ENCODE assay signal across 25 cellular contexts in the genomic region with DNA sequence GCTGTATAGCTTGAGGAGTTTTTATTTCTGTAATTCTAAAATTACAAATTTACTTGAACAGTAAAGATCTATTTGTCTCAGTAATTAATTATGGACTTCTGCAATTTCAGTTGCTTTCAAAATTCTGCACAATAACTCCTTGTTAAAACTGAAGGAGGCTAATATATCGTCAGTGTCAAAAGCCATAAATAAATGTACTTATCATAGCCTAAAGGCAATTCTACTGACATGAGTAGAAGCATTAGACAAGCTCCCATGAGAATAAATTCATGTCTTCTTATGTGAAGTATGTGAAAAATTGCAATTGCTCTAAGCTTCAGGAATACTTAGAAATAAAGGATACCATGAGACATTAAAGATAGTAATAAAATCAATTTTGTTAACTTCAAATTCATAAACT.
"Had no signal": no experiment of that assay in that cellular context is flagged by ENCODE, and none has a peak within 500 bp of the region (broad histone marks: within the 10 kb centered on the region; RNA-seq: fewer than 3 reads in every experiment).

No MANE protein-coding gene starts in this region.

- H3K4me3 ChIP-seq: gastroesophageal sphincter, heart left ventricle, hepatocyte, left lung, mucosa of descending colon, prostate gland, right atrium auricular region, smooth muscle cell, suprapubic skin, transverse colon, vagina had no signal

- H3K36me3 ChIP-seq: gastroesophageal sphincter, heart left ventricle, left lung, prostate gland, right atrium auricular region, suprapubic skin, transverse colon, vagina had no signal

- DNase-seq: cortex of kidney; effector memory CD8-positive, alpha-beta T cell; heart left ventricle; left cardiac atrium; left lung; mesenchymal stem cell; mucosa of descending colon; naive B cell; nucleus accumbens; stimulated activated CD4-positive, alpha-beta T cell treated with anti-CD3 and anti-CD28 coated beads, Interleukin-12 subunit alpha, Interleukin-12 subunit beta, amount 100 ng/mL, for 4 hours; stimulated activated CD4-positive, alpha-beta T cell treated with anti-CD3 and anti-CD28 coated beads, Interleukin-1b, Interleukin-23, amount 100 ng/mL, for 48 hours; stimulated activated CD4-positive, alpha-beta T cell treated with anti-CD3 and anti-CD28 coated beads, Interleukin-4, amount 100 ng/mL, for 1 hour; stimulated activated CD8-positive, alpha-beta memory T cell treated with anti-CD3 and anti-CD28 coated beads, Interleukin-4, amount 100 ng/mL, for 48 hours; stimulated activated naive CD4-positive, alpha-beta T cell; stimulated activated naive CD8-positive, alpha-beta T cell treated with anti-CD3 and anti-CD28 coated beads, Interleukin-15, amount 100 ng/mL, for 72 hours; transverse colon had no signal

- H3K27ac ChIP-seq: gastroesophageal sphincter, heart left ventricle, hepatocyte, left lung, prostate gland, right atrium auricular region, suprapubic skin, transverse colon, vagina had no signal

- H3K27me3 Mint-ChIP-seq: effector memory CD8-positive, alpha-beta T cell; naive B cell; natural killer cell treated with Interleukin-12 subunit alpha and Interleukin-12 subunit beta and Interleukin-15 and Interleukin-18, amount 100 ng/mL, for 72 hours; stimulated activated naive CD8-positive, alpha-beta T cell treated with anti-CD3 and anti-CD28 coated beads, Interleukin-15, amount 100 ng/mL, for 72 hours had no signal

- H3K9me3 ChIP-seq: gastroesophageal sphincter, left lung, mucosa of descending colon, prostate gland, right atrium auricular region, suprapubic skin, transverse colon, vagina had no signal

- H3K4me1 Mint-ChIP-seq: naive B cell; stimulated activated naive CD8-positive, alpha-beta T cell treated with anti-CD3 and anti-CD28 coated beads, Interleukin-15, amount 100 ng/mL, for 72 hours had no signal

- H3K36me3 Mint-ChIP-seq: mesothelial cell of epicardium, naive B cell had no signal

- H3K27ac Mint-ChIP-seq: effector memory CD8-positive, alpha-beta T cell; mesothelial cell of epicardium; naive B cell; natural killer cell treated with Interleukin-12 subunit alpha and Interleukin-12 subunit beta and Interleukin-15 and Interleukin-18, amount 100 ng/mL, for 72 hours; stimulated activated naive CD8-positive, alpha-beta T cell treated with anti-CD3 and anti-CD28 coated beads, Interleukin-15, amount 100 ng/mL, for 72 hours had no signal

- H3K4me3 Mint-ChIP-seq: effector memory CD8-positive, alpha-beta T cell; mesothelial cell of epicardium; naive B cell; natural killer cell treated with Interleukin-12 subunit alpha and Interleukin-12 subunit beta and Interleukin-15 and Interleukin-18, amount 100 ng/mL, for 72 hours; stimulated activated naive CD8-positive, alpha-beta T cell treated with anti-CD3 and anti-CD28 coated beads, Interleukin-15, amount 100 ng/mL, for 72 hours had no signal

- H3K9me3 Mint-ChIP-seq: mesothelial cell of epicardium had no signal
